ENCODE assay signal across 25 cellular contexts in the genomic region with DNA sequence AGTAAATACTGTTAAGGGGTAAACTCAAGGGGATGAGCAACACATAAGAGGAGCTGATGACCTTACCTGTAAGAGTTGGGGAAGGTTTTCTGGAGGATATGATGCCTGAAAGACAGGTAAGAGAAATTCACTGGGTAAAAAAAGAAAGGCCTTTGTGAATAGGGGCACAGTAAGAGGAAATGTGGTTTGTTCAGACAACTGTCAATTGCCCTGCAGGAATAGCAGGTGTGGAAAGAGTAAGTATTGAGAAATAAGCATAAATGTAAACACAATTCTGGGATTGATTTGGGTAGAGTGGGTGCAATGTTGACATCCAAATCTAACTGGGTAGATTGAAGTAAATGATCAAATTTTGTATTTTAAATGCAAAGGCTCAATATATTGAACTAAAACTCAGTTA.
"Had no signal": no experiment of that assay in that cellular context is flagged by ENCODE, and none has a peak within 500 bp of the region (broad histone marks: within the 10 kb centered on the region; RNA-seq: fewer than 3 reads in every experiment).

No MANE protein-coding gene starts in this region.

- DNase-seq: activated CD4-positive, alpha-beta memory T cell treated with anti-CD3 and anti-CD28 coated beads for 36 hours; activated CD4-positive, alpha-beta T cell treated with anti-CD3 and anti-CD28 coated beads for 36 hours; activated CD4-positive, alpha-beta T cell treated with anti-CD3 and anti-CD28 coated beads, Interleukin-2, amount 10 ng/mL, durations not matched to agents 24 days and 14 days; activated CD4-positive, CD25-positive, alpha-beta regulatory T cell; activated CD4-positive, CD25-positive, alpha-beta regulatory T cell treated with anti-CD3 and anti-CD28 coated beads, Interleukin-2, amount 50 U/mL, for 72 hours; activated CD8-positive, alpha-beta memory T cell treated with anti-CD3 and anti-CD28 coated beads, Interleukin-2, amount 10 ng/mL, durations not matched to agents 7 days and 5 days; activated CD8-positive, alpha-beta memory T cell treated with anti-CD3 and anti-CD28 coated beads, Interleukin-2, amount 50 U/mL, for 4 hours; activated CD8-positive, alpha-beta T cell treated with anti-CD3 and anti-CD28 coated beads, Interleukin-2, amount 10 ng/mL, durations not matched to agents 7 days and 5 days; activated effector memory CD4-positive, alpha-beta T cell treated with anti-CD3 and anti-CD28 coated beads, Interleukin-2, amount 50 U/mL, for 16 hours; activated naive CD4-positive, alpha-beta T cell treated with anti-CD3 and anti-CD28 coated beads for 36 hours; activated naive CD8-positive, alpha-beta T cell treated with anti-CD3 and anti-CD28 coated beads for 36 hours; activated naive CD8-positive, alpha-beta T cell treated with anti-CD3 and anti-CD28 coated beads, Interleukin-2, amount 50 U/mL, for 24 hours; activated T-cell treated with anti-CD3 and anti-CD28 coated beads, Interleukin-2, amount 50 U/mL, for 1 hour; activated T-cell treated with anti-CD3 and anti-CD28 coated beads, Interleukin-2, amount 50 U/mL, for 48 hours; adrenal gland; amygdala; aorta; body of pancreas; dorsolateral prefrontal cortex; effector memory CD4-positive, alpha-beta T cell; endodermal cell; erythroblast; esophagus squamous epithelium; T-helper 2 cell had no signal

- H3K4me3 ChIP-seq: adrenal gland, body of pancreas, coronary artery, dorsolateral prefrontal cortex, esophagus squamous epithelium had no signal

- H3K27ac ChIP-seq: adrenal gland, body of pancreas, coronary artery, dorsolateral prefrontal cortex, esophagus squamous epithelium had no signal

- H3K36me3 ChIP-seq: adrenal gland, esophagus squamous epithelium had no signal

- H3K27me3 ChIP-seq: adrenal gland, body of pancreas had no signal

- H3K9me3 ChIP-seq: adrenal gland, body of pancreas, esophagus squamous epithelium had no signal

- H3K4me1 ChIP-seq: adrenal gland, body of pancreas had no signal

- ATAC-seq: activated CD4-positive, alpha-beta T cell treated with anti-CD3 and anti-CD28 coated beads for 36 hours; activated CD8-positive, alpha-beta memory T cell treated with anti-CD3 and anti-CD28 coated beads, Interleukin-2, amount 10 ng/mL, durations not matched to agents 7 days and 5 days; activated CD8-positive, alpha-beta T cell treated with anti-CD3 and anti-CD28 coated beads, Interleukin-2, amount 10 ng/mL, durations not matched to agents 7 days and 5 days; activated naive CD8-positive, alpha-beta T cell treated with anti-CD3 and anti-CD28 coated beads, Interleukin-2, amount 50 U/mL, for 24 hours; body of pancreas had no signal
